16 cellular contexts compared by ENCODE assay signal in the genomic region with DNA sequence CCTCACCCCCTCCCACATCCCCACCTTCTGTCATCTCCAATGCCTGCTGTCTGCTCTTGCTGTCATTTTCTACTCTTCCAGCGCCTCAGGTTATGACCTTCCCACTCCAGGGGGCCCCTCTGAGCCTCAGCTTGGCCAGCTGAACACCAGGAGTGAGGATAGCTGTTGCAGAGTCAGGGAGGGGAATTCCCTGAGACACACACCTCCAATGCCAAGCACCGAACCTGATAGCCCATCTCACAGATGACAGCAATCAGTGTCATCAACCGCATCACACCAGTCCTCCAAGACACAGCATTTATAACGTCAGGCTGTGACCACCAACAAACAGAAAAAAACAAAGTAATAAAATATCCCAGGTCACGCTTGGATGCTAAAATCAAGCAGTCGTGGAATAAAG.
"Had no signal": no experiment of that assay in that cellular context is flagged by ENCODE, and none has a peak within 500 bp of the region (broad histone marks: within the 10 kb centered on the region; RNA-seq: fewer than 3 reads in every experiment).

No MANE protein-coding gene starts in this region.

- H3K27ac Mint-ChIP-seq: activated naive CD8-positive, alpha-beta T cell treated with anti-CD3 and anti-CD28 coated beads, Interleukin-2, amount 10 ng/mL, durations not matched to agents 7 days and 5 days; activated T-helper 1 cell treated with anti-CD3 and anti-CD28 coated beads, Interleukin-12 subunit alpha, Interleukin-12 subunit beta, Interleukin-2, Interleukin-4 antibody, amounts not matched to agents 30 ng/mL and 10 ng/mL and 1 ng/mL, durations not matched to agents 14 hours and 24 hours and 36 hours; naive thymus-derived CD8-positive, alpha-beta T cell had no signal

- H3K36me3 ChIP-seq: left ventricle myocardium inferior, upper lobe of left lung had no signal

- H3K4me3 Mint-ChIP-seq: activated naive CD8-positive, alpha-beta T cell treated with anti-CD3 and anti-CD28 coated beads, Interleukin-2, amount 10 ng/mL, durations not matched to agents 7 days and 5 days; activated T-helper 1 cell treated with anti-CD3 and anti-CD28 coated beads, Interleukin-12 subunit alpha, Interleukin-12 subunit beta, Interleukin-2, Interleukin-4 antibody, amounts not matched to agents 30 ng/mL and 10 ng/mL and 1 ng/mL, durations not matched to agents 14 hours and 24 hours and 36 hours; naive thymus-derived CD8-positive, alpha-beta T cell had no signal

- H3K4me1 Mint-ChIP-seq: activated naive CD8-positive, alpha-beta T cell treated with anti-CD3 and anti-CD28 coated beads, Interleukin-2, amount 10 ng/mL, durations not matched to agents 7 days and 5 days; naive thymus-derived CD8-positive, alpha-beta T cell had no signal

- H3K27me3 ChIP-seq: testis, upper lobe of left lung had no signal

- DNase-seq: activated CD4-positive, CD25-positive, alpha-beta regulatory T cell treated with anti-CD3 and anti-CD28 coated beads, Interleukin-2, amount 50 U/mL, for 72 hours; activated naive CD4-positive, alpha-beta T cell; activated naive CD8-positive, alpha-beta T cell treated with anti-CD3 and anti-CD28 coated beads, Interleukin-2, amount 10 ng/mL, durations not matched to agents 7 days and 5 days; aorta; dermis blood vessel endothelial cell; left ventricle myocardium inferior; naive thymus-derived CD8-positive, alpha-beta T cell; nucleus accumbens; stimulated activated CD4-positive, alpha-beta T cell treated with anti-CD3 and anti-CD28 coated beads, Interleukin-15, amount 100 ng/mL, for 24 hours; stimulated activated CD4-positive, alpha-beta T cell treated with anti-CD3 and anti-CD28 coated beads, Interleukin-4, amount 100 ng/mL, for 1 hour; stimulated activated naive CD4-positive, alpha-beta T cell; T1000; testis; upper lobe of left lung had no signal

- H3K27me3 Mint-ChIP-seq: activated naive CD8-positive, alpha-beta T cell treated with anti-CD3 and anti-CD28 coated beads, Interleukin-2, amount 10 ng/mL, durations not matched to agents 7 days and 5 days had no signal

- H3K9me3 Mint-ChIP-seq: activated naive CD8-positive, alpha-beta T cell treated with anti-CD3 and anti-CD28 coated beads, Interleukin-2, amount 10 ng/mL, durations not matched to agents 7 days and 5 days; activated T-helper 1 cell treated with anti-CD3 and anti-CD28 coated beads, Interleukin-12 subunit alpha, Interleukin-12 subunit beta, Interleukin-2, Interleukin-4 antibody, amounts not matched to agents 30 ng/mL and 10 ng/mL and 1 ng/mL, durations not matched to agents 14 hours and 24 hours and 36 hours had no signal

- ATAC-seq: naive thymus-derived CD8-positive, alpha-beta T cell had no signal

- H3K27ac ChIP-seq: left ventricle myocardium inferior, skin epidermis, testis, upper lobe of left lung had no signal

- H3K4me3 ChIP-seq: left ventricle myocardium inferior, skin epidermis, testis, upper lobe of left lung had no signal

- H3K4me1 ChIP-seq: left ventricle myocardium inferior, testis, upper lobe of left lung had no signal

- H3K9me3 ChIP-seq: left ventricle myocardium inferior, testis, upper lobe of left lung had no signal

- H3K36me3 Mint-ChIP-seq: activated naive CD8-positive, alpha-beta T cell treated with anti-CD3 and anti-CD28 coated beads, Interleukin-2, amount 10 ng/mL, durations not matched to agents 7 days and 5 days; naive thymus-derived CD8-positive, alpha-beta T cell had no signal
